19 cellular contexts compared by ENCODE assay signal in the genomic region with DNA sequence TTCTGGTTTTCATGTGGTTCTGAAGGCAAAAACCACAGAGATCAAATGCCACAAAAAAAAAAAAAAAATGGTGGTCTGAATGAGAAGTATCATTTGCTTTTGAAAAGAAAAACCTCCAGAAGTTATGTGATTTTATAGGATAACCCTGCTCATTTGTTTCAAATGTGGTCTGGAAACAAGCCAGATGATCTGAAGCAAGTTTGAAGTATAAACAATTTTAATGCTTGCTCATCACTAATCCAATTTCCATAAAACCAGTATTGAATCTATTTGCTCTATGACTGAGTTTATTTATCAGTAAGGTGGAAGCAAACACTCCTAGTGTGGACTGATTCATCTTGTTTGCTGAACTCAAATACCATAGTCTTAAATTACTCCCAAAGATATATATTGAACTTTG.
DNase-seq lines count a peak whose midpoint lies in the region; ATAC-seq and TF ChIP-seq lines count a peak whose summit lies in the region.
"Had no signal": no experiment of that assay in that cellular context is flagged by ENCODE, and none has a peak within 500 bp of the region (broad histone marks: within the 10 kb centered on the region; RNA-seq: fewer than 3 reads in every experiment).

No MANE protein-coding gene starts in this region.

- no peaks in the 10 kb centered on the region for H3K27me3 ChIP-seq in adrenal gland
- H3K27me3 ChIP-seq: foreskin keratinocyte, SJCRH30, uterus had no signal

- no peak for TF ChIP-seq CTCF in fibroblast of the aortic adventitia (IDR thresholded peaks at IDR 0.05; ENCODE audit: insufficient read depth, low read length)
- no peak for TF ChIP-seq CTCF in natural killer cell (IDR thresholded peaks at IDR 0.05)
- TF ChIP-seq CTCF in adrenal gland (IDR thresholded peaks at IDR 0.05) = no peak

- DNase-seq in A172 (ENCODE audit: low spot score) (peak; percentile 7), HCEC 1CT (peak; percentile 58), SK-N-MC (ENCODE audit: low read depth, low spot score) (peak; percentile 88), fibroblast of the aortic adventitia (ENCODE audit: low read depth) (peak; percentile 2), islet precursor cell (no peak), natural killer cell (no peak), adrenal gland (no peak)
- no peak for DNase-seq in activated CD8-positive, alpha-beta memory T cell treated with anti-CD3 and anti-CD28 coated beads, Interleukin-2, amount 10 ng/mL, durations not matched to agents 7 days and 5 days
- DNase-seq: activated CD4-positive, alpha-beta T cell treated with anti-CD3 and anti-CD28 coated beads for 48 hours; activated T-cell treated with anti-CD3 and anti-CD28 coated beads, Interleukin-2, amount 50 U/mL, for 24 hours; dermis blood vessel endothelial cell; foreskin keratinocyte; NCI-H187; NK-92 treated with Interleukin-12 subunit alpha and Interleukin-12 subunit beta, amount 100 ng/mL, for 24 hours; stimulated activated naive CD8-positive, alpha-beta T cell treated with anti-CD3 and anti-CD28 coated beads, Interleukin-15, Interleukin-2, amounts not matched to agents 100 U/mL and 50 U/mL, for 24 hours; uterus had no signal

- no peaks in the 10 kb centered on the region for H3K4me1 ChIP-seq in adrenal gland (replicated peaks in 1 of 2)
- H3K4me1 ChIP-seq: foreskin keratinocyte, uterus had no signal

- H3K36me3 ChIP-seq in SK-N-MC (ENCODE audit: insufficient read depth, low read length) (no peaks in the 10 kb centered on the region), adrenal gland (replicated peaks in 1 of 2) (no peaks in the 10 kb centered on the region)
- H3K36me3 ChIP-seq: SJCRH30, uterus had no signal

- no peak overlapping the region for H3K9ac ChIP-seq in SK-N-MC (ENCODE audit: insufficient read length)

- H3K9me3 Mint-ChIP-seq in activated CD8-positive, alpha-beta memory T cell treated with anti-CD3 and anti-CD28 coated beads, Interleukin-2, amount 10 ng/mL, durations not matched to agents 7 days and 5 days (ENCODE audit: low read depth) = peaks cover 4% of the 10 kb centered on the region
- peaks cover 0 to 3% of the 10 kb centered on the region in 2 donors for H3K9me3 Mint-ChIP-seq in natural killer cell

- H3K27me3 Mint-ChIP-seq in activated CD8-positive, alpha-beta memory T cell treated with anti-CD3 and anti-CD28 coated beads, Interleukin-2, amount 10 ng/mL, durations not matched to agents 7 days and 5 days = no peaks in the 10 kb centered on the region
- H3K27me3 Mint-ChIP-seq in natural killer cell (ENCODE audit: low read depth in 2 of 2) = no peaks in the 10 kb centered on the region
- H3K27me3 Mint-ChIP-seq: activated T-cell treated with anti-CD3 and anti-CD28 coated beads, Interleukin-2, amount 50 U/mL, for 24 hours; memory B cell had no signal

- H3K27ac ChIP-seq in SK-N-MC (no peak overlapping the region), adrenal gland (no peak overlapping the region)
- H3K27ac ChIP-seq: foreskin keratinocyte, SJCRH30, uterus had no signal

- H3K27ac Mint-ChIP-seq in activated CD8-positive, alpha-beta memory T cell treated with anti-CD3 and anti-CD28 coated beads, Interleukin-2, amount 10 ng/mL, durations not matched to agents 7 days and 5 days = no peak overlapping the region
- H3K27ac Mint-ChIP-seq in natural killer cell = no peak overlapping the region
- H3K27ac Mint-ChIP-seq: activated T-cell treated with anti-CD3 and anti-CD28 coated beads, Interleukin-2, amount 50 U/mL, for 24 hours; memory B cell had no signal

- ATAC-seq in activated CD8-positive, alpha-beta memory T cell treated with anti-CD3 and anti-CD28 coated beads, Interleukin-2, amount 10 ng/mL, durations not matched to agents 7 days and 5 days = no peak
- no peak for ATAC-seq in natural killer cell
- ATAC-seq: foreskin keratinocyte; HCT116; stimulated activated naive CD8-positive, alpha-beta T cell treated with anti-CD3 and anti-CD28 coated beads, Interleukin-15, Interleukin-2, amounts not matched to agents 100 U/mL and 50 U/mL, for 24 hours had no signal

- no peaks in the 10 kb centered on the region for H3K9me3 ChIP-seq in SK-N-MC (ENCODE audit: low read depth, low read length)
- H3K9me3 ChIP-seq in adrenal gland (replicated peaks in 1 of 3) = no peaks in the 10 kb centered on the region
- H3K9me3 ChIP-seq: SJCRH30, uterus had no signal

- H3K4me3 ChIP-seq in SK-N-MC (no peak overlapping the region), fibroblast of the aortic adventitia (ENCODE audit: low read depth, low read length) (no peak overlapping the region), adrenal gland (no peak overlapping the region)
- H3K4me3 ChIP-seq: SJCRH30, uterus had no signal

- CTCF ChIA-PET in activated CD8-positive, alpha-beta memory T cell treated with anti-CD3 and anti-CD28 coated beads, Interleukin-2, amount 10 ng/mL, durations not matched to agents 7 days and 5 days (lab: Charles Lee) = no interaction called here

- no peaks in the 10 kb centered on the region for H3K4me1 Mint-ChIP-seq in activated CD8-positive, alpha-beta memory T cell treated with anti-CD3 and anti-CD28 coated beads, Interleukin-2, amount 10 ng/mL, durations not matched to agents 7 days and 5 days
- no peaks in the 10 kb centered on the region for H3K4me1 Mint-ChIP-seq in natural killer cell
- H3K4me1 Mint-ChIP-seq: memory B cell had no signal

- no peak for TF ChIP-seq POLR2A in adrenal gland (IDR thresholded peaks at IDR 0.05)

- intact Hi-C loops in natural killer cell (cut with micrococcal nuclease) (no loop called here), adrenal gland (cut with DNase I) (no loop called here)

- H3K4me3 Mint-ChIP-seq in activated CD8-positive, alpha-beta memory T cell treated with anti-CD3 and anti-CD28 coated beads, Interleukin-2, amount 10 ng/mL, durations not matched to agents 7 days and 5 days = no peak overlapping the region
- H3K4me3 Mint-ChIP-seq in natural killer cell = no peak overlapping the region
- H3K4me3 Mint-ChIP-seq: activated T-cell treated with anti-CD3 and anti-CD28 coated beads, Interleukin-2, amount 50 U/mL, for 24 hours; memory B cell had no signal

- no peaks in the 10 kb centered on the region for H3K36me3 Mint-ChIP-seq in activated CD8-positive, alpha-beta memory T cell treated with anti-CD3 and anti-CD28 coated beads, Interleukin-2, amount 10 ng/mL, durations not matched to agents 7 days and 5 days
- H3K36me3 Mint-ChIP-seq in natural killer cell = no peaks in the 10 kb centered on the region
- H3K36me3 Mint-ChIP-seq: memory B cell had no signal

Comparison
In these comparisons a context has a peak if more than half of its experiments do, and no peak if none do; other contexts are left out.
1. DNase-seq: peak in A172 (single experiment), HCEC 1CT (single experiment), SK-N-MC (single experiment) and fibroblast of the aortic adventitia (single experiment); none in activated CD8-positive, alpha-beta memory T cell treated with anti-CD3 and anti-CD28 coated beads, Interleukin-2, amount 10 ng/mL, durations not matched to agents 7 days and 5 days (single experiment), islet precursor cell (single experiment), natural killer cell (single experiment) and adrenal gland (0 of 7).